Comparison of ENCODE assay signal across 9 cellular contexts in the genomic region with DNA sequence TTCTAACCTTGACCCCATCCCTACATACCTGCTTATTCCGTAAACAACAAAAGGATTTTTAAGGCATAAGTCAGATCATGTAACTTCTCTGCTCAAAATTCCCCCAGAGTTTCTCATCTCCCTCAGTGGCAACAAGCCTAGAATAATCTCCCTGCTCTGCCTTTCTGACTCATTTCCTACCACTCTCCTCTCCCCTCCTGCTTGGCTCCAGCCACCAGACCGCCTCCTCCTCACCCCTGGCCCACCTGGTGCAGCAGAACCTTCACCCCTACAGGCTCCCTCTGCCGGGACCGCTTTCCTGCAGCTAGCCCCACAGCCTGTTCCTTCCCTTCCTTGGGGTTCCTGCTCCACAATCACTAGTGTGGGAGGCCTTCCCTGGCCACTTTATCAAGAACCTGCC. TPM values are rescaled to one million over a fixed set of nuclear protein-coding genes. Genes with fewer than 3 reads are reported as not detected.
DNase-seq lines count a peak whose midpoint lies in the region; ATAC-seq and TF ChIP-seq lines count a peak whose summit lies in the region.
"Had no signal": no experiment of that assay in that cellular context is flagged by ENCODE, and none has a peak within 500 bp of the region (broad histone marks: within the 10 kb centered on the region; RNA-seq: fewer than 3 reads in every experiment).

No MANE protein-coding gene starts in this region.

- ATAC-seq in GM19463 (IDR thresholded peaks at IDR 0.05; ENCODE audit: unreplicated experiment), result peak; percentile 90
- ATAC-seq in GM19324 (IDR thresholded peaks at IDR 0.05; ENCODE audit: low FRiP score, unreplicated experiment), result no peak
- ATAC-seq in GM18867 (IDR thresholded peaks at IDR 0.05; ENCODE audit: unreplicated experiment), result no peak

- no peak overlapping the region for H2AFZ ChIP-seq in smooth muscle cell (ENCODE audit: low read depth)

- TF ChIP-seq CTCF in smooth muscle cell (IDR thresholded peaks at IDR 0.05; ENCODE audit: borderline replicate concordance, insufficient read depth, poor library complexity, severe bottlenecking), result no peak
- TF ChIP-seq CTCF in BE2C (IDR thresholded peaks at IDR 0.05; ENCODE audit: low read depth, low read length), result no peak

- WGBS in smooth muscle cell (ENCODE audit: low lambda C conversion rate), result 14% methylated on average over 4 of the region's 4 CpGs

- H3K9ac ChIP-seq in smooth muscle cell (ENCODE audit: low read depth), result no peak overlapping the region

- H3K27me3 ChIP-seq in smooth muscle cell (ENCODE audit: low read depth), result no peaks in the 10 kb centered on the region
- H3K27me3 ChIP-seq in BE2C, result no peaks in the 10 kb centered on the region

- peaks cover 16% of the 10 kb centered on the region for H3F3A ChIP-seq in smooth muscle cell (ENCODE audit: low read depth)

- no peaks in the 10 kb centered on the region for H3K36me3 ChIP-seq in smooth muscle cell (ENCODE audit: low read depth)
- no peaks in the 10 kb centered on the region for H3K36me3 ChIP-seq in BE2C

- DNase-seq in SW480 (ENCODE audit: low spot score) (peak; percentile 42), fibroblast of gingiva (ENCODE audit: low read depth) (peak; percentile 64), smooth muscle cell (lab: John Stamatoyannopoulos, UW; ENCODE audit: unreplicated experiment) (no peak), KG1 (lab: John Stamatoyannopoulos, UW) (no peak), BE2C (no peak)

- peak overlapping the region; percentile 54 for H3K27ac ChIP-seq in smooth muscle cell (ENCODE audit: low read depth)
- H3K27ac ChIP-seq: SK-N-MC had no signal

- H3K4me3 ChIP-seq in smooth muscle cell (no peak overlapping the region), BE2C (ENCODE audit: low read depth, low read length) (no peak overlapping the region)
- H3K4me3 ChIP-seq: SK-N-MC had no signal

- H4K20me1 ChIP-seq in smooth muscle cell (ENCODE audit: low read depth), result no peaks in the 10 kb centered on the region

- H3K9me3 ChIP-seq in smooth muscle cell (replicated peaks; ENCODE audit: low read depth), result no peaks in the 10 kb centered on the region
- no peaks in the 10 kb centered on the region for H3K9me3 ChIP-seq in BE2C

- peaks cover 100% of the 10 kb centered on the region for H3K79me2 ChIP-seq in smooth muscle cell (ENCODE audit: low read depth)

- peaks cover 47% of the 10 kb centered on the region for H3K4me1 ChIP-seq in smooth muscle cell (ENCODE audit: low read depth)
- no peaks in the 10 kb centered on the region for H3K4me1 ChIP-seq in BE2C

- peak overlapping the region; percentile 73 for H3K4me2 ChIP-seq in smooth muscle cell

RNA-seq across cellular contexts. Expression of gene TSPAN5, which starts 32.1 kb away (rescaled TPM):
- total RNA-seq in smooth muscle cell, result 28.3 and 36.9 TPM in 2 replicates
- polyA plus RNA-seq in smooth muscle cell, result 33.7 and 35.8 TPM in 2 replicates
- 12.2 TPM for polyA plus RNA-seq in BE2C (2012; ENCODE audit: insufficient read depth, insufficient read length, low read depth)

Comparison
In these comparisons a context has a peak if more than half of its experiments do, and no peak if none do; other contexts are left out.
1. DNase-seq: peak in SW480 (single experiment) and fibroblast of gingiva (single experiment); none in smooth muscle cell (single experiment), KG1 (single experiment) and BE2C (single experiment).